15 cellular contexts compared by ENCODE assay signal in genomic region chr4:150584198-150584593, GRCh38. TPM values are rescaled to one million over a fixed set of nuclear protein-coding genes. Genes with fewer than 3 reads are reported as not detected.
DNase-seq lines count a peak whose midpoint lies in the region; ATAC-seq, FAIRE-seq and TF ChIP-seq lines count a peak whose summit lies in the region.
"Had no signal": no experiment of that assay in that cellular context is flagged by ENCODE, and none has a peak within 500 bp of the region (broad histone marks: within the 10 kb centered on the region; RNA-seq: fewer than 3 reads in every experiment).

No MANE protein-coding gene starts in this region.

- H3K27me3 ChIP-seq in NT2/D1 (ENCODE audit: insufficient read depth, insufficient read length) (peaks cover 66% of the 10 kb centered on the region), H1 (replicated peaks in 1 of 4; ENCODE audit: control insufficient read depth in 3 of 4, extremely low read depth in 1 of 4, insufficient read depth in 3 of 4, low read length in 3 of 4) (peaks cover 2 to 50% (median 33%) of the 10 kb centered on the region in 4 experiments; a peak in 6 of 7 replicates), suprapubic skin (no peaks in the 10 kb centered on the region)

- TF ChIP-seq EP300 in H1 (IDR thresholded peaks at IDR 0.05; ENCODE audit: borderline replicate concordance in 1 of 2, low read depth in 2 of 2, low read length in 2 of 2) (no peak), suprapubic skin (IDR thresholded peaks at IDR 0.05) (no peak)

- 17% methylated on average over 6 of the region's 6 CpGs; no CpG with 5 or more reads in 1 of the 2 experiments for WGBS in H1 (ENCODE audit: extremely low coverage in 1 of 2, insufficient coverage in 1 of 2, insufficient read length in 1 of 2, insufficient replicate concordance in 2 of 2, low coverage in 1 of 2, low lambda C conversion rate in 2 of 2, missing lambda C conversion rate in 1 of 2), 2 experiments
- WGBS in mesodermal cell (ENCODE audit: insufficient coverage in 2 of 2), 2 experiments, result 0% methylated on average over 1 to 2 of the region's 6 CpGs
- 84% methylated on average over 6 of the region's 6 CpGs for WGBS in suprapubic skin

- no peak overlapping the region for H2BK12ac ChIP-seq in H1 (ENCODE audit: low read depth, low read length)

- no peak overlapping the region for H3K27ac ChIP-seq in H1 (ENCODE audit: low read depth, low read length)
- no peak overlapping the region for H3K27ac ChIP-seq in mesodermal cell (ENCODE audit: low read depth, low read length, severe bottlenecking)
- no peak overlapping the region for H3K27ac ChIP-seq in suprapubic skin
- H3K27ac ChIP-seq: C4-2B, epithelial cell of prostate, VCaP had no signal

- H3K23me2 ChIP-seq in H1 (ENCODE audit: low read depth, low read length), result peaks cover 27% of the 10 kb centered on the region

- no peak overlapping the region for H4K91ac ChIP-seq in H1 (replicated peaks; ENCODE audit: insufficient read length, low read length)

- H3K79me1 ChIP-seq in H1 (ENCODE audit: low read depth, low read length), result no peaks in the 10 kb centered on the region

- DNase-seq in NT2/D1 (ENCODE audit: low read depth, low spot score) (no peak), H1 (ENCODE audit: low read depth in 1 of 2, low spot score in 2 of 2) (no peak), suprapubic skin (ENCODE audit: low spot score in 2 of 2) (no peak), immature natural killer cell (no peak)
- DNase-seq: activated gamma-delta T cell treated with Interleukin-2 at 50 U/mL for 16 hours; stimulated activated CD8-positive, alpha-beta memory T cell treated with anti-CD3 and anti-CD28 coated beads, Interleukin-4, amount 100 ng/mL, for 48 hours had no signal

- H3K4me1 ChIP-seq in NT2/D1 (ENCODE audit: insufficient read depth, insufficient read length) (no peaks in the 10 kb centered on the region), H1 (replicated peaks in 1 of 4; ENCODE audit: control insufficient read depth in 3 of 4, insufficient read depth in 4 of 4, low read length in 3 of 4) (peaks cover 0 to 14% (median 6%) of the 10 kb centered on the region in 4 experiments; a peak in 4 of 7 replicates), mesodermal cell (ENCODE audit: control insufficient read depth, insufficient read depth, low read length, poor library complexity, severe bottlenecking) (peaks cover 9% of the 10 kb centered on the region), suprapubic skin (no peaks in the 10 kb centered on the region)

- H2BK5ac ChIP-seq in H1 (ENCODE audit: low read depth, low read length), result no peak overlapping the region

- no peak overlapping the region for H4K8ac ChIP-seq in H1 (ENCODE audit: extremely low read depth, insufficient read depth, low read length)

- H3K4me1 Mint-ChIP-seq in immature natural killer cell, result peaks cover 0 to 2% of the 10 kb centered on the region in 2 donors
- H3K4me1 Mint-ChIP-seq: memory B cell had no signal

- no peak overlapping the region for H3K18ac ChIP-seq in H1 (ENCODE audit: extremely low read depth, low read length)

- no peak overlapping the region for H2AK5ac ChIP-seq in H1 (ENCODE audit: low read depth, low read length)

- no peak for TF ChIP-seq CTCF in H1 (IDR thresholded peaks at IDR 0.05; ENCODE audit: control extremely low read depth in 1 of 3, insufficient read depth in 1 of 3, low read depth in 1 of 3, low read length in 3 of 3)
- TF ChIP-seq CTCF in suprapubic skin (IDR thresholded peaks at IDR 0.05), result no peak

- no peak overlapping the region for H3K14ac ChIP-seq in H1 (ENCODE audit: insufficient read length)

- no peak overlapping the region for H2BK15ac ChIP-seq in H1 (ENCODE audit: low read length)

- H4K20me1 ChIP-seq in H1 (replicated peaks in 1 of 2; ENCODE audit: control insufficient read depth in 1 of 2, insufficient read depth in 2 of 2, low read length in 2 of 2), result peaks cover 11 to 15% of the 10 kb centered on the region in 2 experiments

- ATAC-seq in GM18873 (IDR thresholded peaks at IDR 0.05; ENCODE audit: low FRiP score, unreplicated experiment) (no peak), HG03520 (IDR thresholded peaks at IDR 0.05; ENCODE audit: unreplicated experiment) (no peak)

- no peak overlapping the region for H4K5ac ChIP-seq in H1 (ENCODE audit: insufficient read length, low read depth, low read length)

- H3K9me3 Mint-ChIP-seq in immature natural killer cell, result no peaks in the 10 kb centered on the region

- H3K9me3 ChIP-seq in NT2/D1 (ENCODE audit: insufficient read depth, low read length) (no peaks in the 10 kb centered on the region), H1 (ENCODE audit: insufficient read depth in 2 of 2, low read depth in 1 of 2, low read length in 1 of 2) (no peaks in the 10 kb centered on the region), mesodermal cell (ENCODE audit: control insufficient read depth, low read length) (no peaks in the 10 kb centered on the region), suprapubic skin (peaks cover 10% of the 10 kb centered on the region)

- no peak overlapping the region for H3K23ac ChIP-seq in H1 (ENCODE audit: insufficient read length)

- H3K36me3 Mint-ChIP-seq in immature natural killer cell, result peaks cover 31 to 49% (median 46%) of the 10 kb centered on the region in 3 donors

- H3K4me3 ChIP-seq in NT2/D1 (ENCODE audit: insufficient read length, low read depth) (peak overlapping the region; percentile 45), H1 (ENCODE audit: extremely low read depth in 1 of 4, insufficient read depth in 2 of 4, low read depth in 3 of 4, low read length in 4 of 4) (peak overlapping the region; percentile 40 to 68 (median 62); a peak in 7 of 8 replicates), mesodermal cell (ENCODE audit: extremely low read depth, insufficient read depth, low read length, poor library complexity, severe bottlenecking) (peak overlapping the region; percentile 41), suprapubic skin (peak overlapping the region; percentile 36)

- peak overlapping the region; percentile 93 to 99 for H3K4me2 ChIP-seq in H1 (ENCODE audit: insufficient read depth in 1 of 2, low read depth in 2 of 2, low read length in 2 of 2)

- no peak overlapping the region for H2BK20ac ChIP-seq in H1 (ENCODE audit: low read length)

- H2AFZ ChIP-seq in H1 (ENCODE audit: low read length), result no peak overlapping the region

- no peak for TF ChIP-seq POLR2A in H1 (IDR thresholded peaks at IDR 0.05; ENCODE audit: control extremely low read depth in 1 of 2, low read depth in 2 of 2, low read length in 2 of 2)
- TF ChIP-seq POLR2A in suprapubic skin (IDR thresholded peaks at IDR 0.05), result no peak

- H3K4ac ChIP-seq in H1 (replicated peaks; ENCODE audit: insufficient read length, low read depth, low read length), result no peak overlapping the region

- H3K9ac ChIP-seq in NT2/D1 (ENCODE audit: insufficient read length, low read depth), result no peak overlapping the region
- no peak overlapping the region for H3K9ac ChIP-seq in H1 (replicated peaks in 1 of 4; ENCODE audit: extremely low read depth in 1 of 4, low read depth in 3 of 4, low read length in 3 of 4)

- no peaks in the 10 kb centered on the region for H3K79me2 ChIP-seq in H1 (ENCODE audit: control insufficient read depth in 1 of 2, insufficient read depth in 2 of 2, low read length in 2 of 2)

- no peak overlapping the region for H3K27ac Mint-ChIP-seq in immature natural killer cell
- H3K27ac Mint-ChIP-seq: memory B cell had no signal

- CTCF ChIA-PET in H1 (lab: Charles Lee; ENCODE audit: partially characterized antibody), result interaction anchor here (1.0 to 2.1 kb wide), 2 partner anchors 8 to 10 kb away, joined by 3 to 4 read pairs; no protein-coding TSS in a partner anchor

- no peak for TF ChIP-seq RAD21 in H1 (IDR thresholded peaks at IDR 0.05 in 1 of 2, conservative IDR thresholded peaks at IDR 0.05 in 1 of 2; ENCODE audit: low read depth in 2 of 2, low read length in 2 of 2)

- no peak overlapping the region for H3K56ac ChIP-seq in H1 (replicated peaks; ENCODE audit: insufficient read length, low read depth, low read length)

- no peaks in the 10 kb centered on the region for H3K27me3 Mint-ChIP-seq in immature natural killer cell (ENCODE audit: low read depth in 3 of 3)
- H3K27me3 Mint-ChIP-seq: memory B cell had no signal

- POLR2A ChIA-PET in H1 (lab: Charles Lee; ENCODE audit: partially characterized antibody), result no interaction called here

- H3K4me3 Mint-ChIP-seq in immature natural killer cell, result no peak overlapping the region
- H3K4me3 Mint-ChIP-seq: memory B cell had no signal

- no peak overlapping the region for H2BK120ac ChIP-seq in H1 (replicated peaks; ENCODE audit: low read depth, low read length)

- H3K36me3 ChIP-seq in NT2/D1 (ENCODE audit: insufficient read depth, insufficient read length, low read length) (no peaks in the 10 kb centered on the region), H1 (ENCODE audit: control insufficient read depth in 2 of 4, insufficient read depth in 4 of 4, low read length in 3 of 4) (no peaks in the 10 kb centered on the region; a peak in 2 of 8 replicates), mesodermal cell (ENCODE audit: control insufficient read depth, insufficient read depth, low read length) (no peaks in the 10 kb centered on the region), suprapubic skin (peaks cover 23% of the 10 kb centered on the region)

- FAIRE-seq in H1 (lab: Jason Lieb, UNC), result no peak
- FAIRE-seq: bronchial epithelial cell had no signal

TF ChIP-seq in H1, 55 proteins besides CTCF, POLR2A, EP300 and RAD21 (continues in another document):
- no peak for TF ChIP-seq CBX8 (IDR thresholded peaks at IDR 0.05; ENCODE audit: borderline replicate concordance, low read depth, low read length)

RNA-seq across cellular contexts. Expression of gene MAB21L2, which starts 2.2 kb away (rescaled TPM):
- total RNA-seq in H1 (2021; fragmentation: NEBNext Ultra II Directional; extraction: Animal tissue kit (Norgen Biotek cat#: 25700)), result 0.11 TPM in 1 of 2 replicates, not detected in the other
- polyA plus RNA-seq in H1 (2011; rRNA removed), result 0.03 TPM in 2 replicates
- 0.08 TPM for polyA plus RNA-seq in H1 (2011; cell fraction: cytosol; rRNA removed)
- 0.06 TPM for polyA plus RNA-seq in H1 (2011; cell fraction: nucleus; rRNA removed)
- polyA plus RNA-seq in H1 (2012, experiment 1 of 2), result 0.07 to 0.17 TPM in 2 of 4 replicates, not detected in the others
- 0.07 TPM for polyA plus RNA-seq in H1 (2012, experiment 2 of 2)
- polyA plus RNA-seq in H1 (2013, experiment 1 of 2), result 0.02 TPM
- polyA plus RNA-seq in H1 (2013, experiment 2 of 2), result 0.02 TPM
- 0.09 TPM in 1 of 2 replicates, not detected in the other for polyA minus RNA-seq in H1 (2011; rRNA and poly(A)+ RNA removed)
- polyA minus RNA-seq in H1 (2011; cell fraction: cytosol; rRNA and poly(A)+ RNA removed), result not detected
- not detected for polyA minus RNA-seq in H1 (2011; cell fraction: nucleus; rRNA and poly(A)+ RNA removed)
- 14.5 TPM for polyA plus RNA-seq in mesodermal cell (2013, experiment 1 of 2)
- 19.6 TPM for polyA plus RNA-seq in mesodermal cell (2013, experiment 2 of 2)
- total RNA-seq in suprapubic skin, result not detected
- polyA plus RNA-seq in immature natural killer cell, result not detected
- total RNA-seq: bronchial epithelial cell, ureter had no signal
